ENCODE assay signal across 21 cellular contexts in genomic region chr5:21680661-21681060, GRCh38.
DNase-seq lines count a peak whose midpoint lies in the region; ATAC-seq and TF ChIP-seq lines count a peak whose summit lies in the region.
"Had no signal": no experiment of that assay in that cellular context is flagged by ENCODE, and none has a peak within 500 bp of the region (broad histone marks: within the 10 kb centered on the region; RNA-seq: fewer than 3 reads in every experiment).

No MANE protein-coding gene starts in this region.

- intact Hi-C loops in IMR-90 (cut with micrococcal nuclease) = no loop called here
- intact Hi-C loops in mammary epithelial cell (cut with micrococcal nuclease) = no loop called here

- TF ChIP-seq POLR2A in IMR-90 (IDR thresholded peaks at IDR 0.05; ENCODE audit: low read depth, low read length) = no peak

- no peaks in the 10 kb centered on the region for H3K9me1 ChIP-seq in IMR-90 (ENCODE audit: insufficient read depth, low read length)

- H2BK120ac ChIP-seq in IMR-90 (ENCODE audit: low read depth, low read length) = no peak overlapping the region

- H4K5ac ChIP-seq in IMR-90 (ENCODE audit: low read depth, low read length) = no peak overlapping the region

- H2AFZ ChIP-seq in IMR-90 (replicated peaks; ENCODE audit: low read length, poor library complexity) (no peak overlapping the region), mammary epithelial cell (ENCODE audit: low read depth, low read length) (no peak overlapping the region)

- peak overlapping the region; percentile 76 for H2BK5ac ChIP-seq in IMR-90 (ENCODE audit: low read depth, low read length, poor library complexity, severe bottlenecking)

- no peak overlapping the region for H2AK9ac ChIP-seq in IMR-90 (replicated peaks; ENCODE audit: low read depth, low read length, poor library complexity)

- dilution Hi-C loops in IMR-90 (cut with HindIII; ENCODE audit: low sequenced_read_pairs, unreplicated experiment) = no loop called here
- dilution Hi-C loops in mammary epithelial cell (cut with HindIII; ENCODE audit: low sequenced_read_pairs) = no loop called here

- H2BK20ac ChIP-seq in IMR-90 (ENCODE audit: low read depth, low read length) = no peak overlapping the region

- POLR2A ChIA-PET in IMR-90 (lab: Charles Lee; ENCODE audit: unreplicated experiment) = no interaction called here

- no peak overlapping the region for H3K23ac ChIP-seq in IMR-90 (ENCODE audit: low read depth, low read length)

- in situ Hi-C loops in IMR-90 (cut with MboI; ENCODE audit: low sequenced_read_pairs) (no loop called here), mammary epithelial cell (cut with MboI; ENCODE audit: low sequenced_read_pairs in 2 of 2) (no loop called here)

- H3K27me3 ChIP-seq in IMR-90 (ENCODE audit: control insufficient read depth, insufficient read depth, low read length) (no peaks in the 10 kb centered on the region), mammary epithelial cell (ENCODE audit: insufficient read depth, low read length) (no peaks in the 10 kb centered on the region)
- H3K27me3 ChIP-seq: left lung had no signal

- no peak for TF ChIP-seq RAD21 in IMR-90 (IDR thresholded peaks at IDR 0.05; ENCODE audit: low read length)

- H4K8ac ChIP-seq in IMR-90 (ENCODE audit: low read depth in 2 of 2, low read length in 2 of 2) = no peak overlapping the region

- H3K4me3 ChIP-seq in IMR-90 (ENCODE audit: insufficient read depth, low read depth, low read length) = no peak overlapping the region
- no peak overlapping the region for H3K4me3 ChIP-seq in mammary epithelial cell (replicated peaks in 1 of 3; ENCODE audit: insufficient read depth in 1 of 3, low read depth in 2 of 3, low read length in 3 of 3)
- H3K4me3 ChIP-seq: left lung, prostate gland had no signal

- H3K79me1 ChIP-seq in IMR-90 (ENCODE audit: low read depth in 1 of 2, low read length in 2 of 2) = no peaks in the 10 kb centered on the region

- BruUV-seq in IMR-90 (replicated peaks; lab: Mats Ljungman, UMichigan) (no TSS peak), mammary epithelial cell (replicated peaks; lab: Mats Ljungman, UMichigan) (no TSS peak)

- no peak overlapping the region for H2BK15ac ChIP-seq in IMR-90 (ENCODE audit: low read depth, low read length)

- H4K20me1 ChIP-seq in IMR-90 (ENCODE audit: insufficient read depth, low read length) (no peaks in the 10 kb centered on the region), mammary epithelial cell (ENCODE audit: insufficient read depth, low read length) (no peaks in the 10 kb centered on the region)

- no peak overlapping the region for H3K4ac ChIP-seq in IMR-90 (ENCODE audit: low read depth, low read length)

- H3K36me3 ChIP-seq in IMR-90 (ENCODE audit: control insufficient read depth, insufficient read depth, low read length) = no peaks in the 10 kb centered on the region
- no peaks in the 10 kb centered on the region for H3K36me3 ChIP-seq in mammary epithelial cell (ENCODE audit: insufficient read depth, low read length)
- H3K36me3 ChIP-seq: left lung, prostate gland had no signal

- no peak overlapping the region for H3K9ac ChIP-seq in IMR-90 (ENCODE audit: low read depth, low read length)
- H3K9ac ChIP-seq in mammary epithelial cell (ENCODE audit: insufficient read depth, low read length) = no peak overlapping the region
- H3K9ac ChIP-seq: KMS-11 had no signal

- H3K4me1 ChIP-seq in IMR-90 (ENCODE audit: control insufficient read depth, insufficient read depth, low read length) (peaks cover 5% of the 10 kb centered on the region; the same call in 1 of the 2 replicates), mammary epithelial cell (ENCODE audit: insufficient read depth, low read length) (peaks cover 14% of the 10 kb centered on the region)
- H3K4me1 ChIP-seq: left lung, prostate gland had no signal

- H3K4me2 ChIP-seq in IMR-90 (ENCODE audit: low read depth, low read length) = peak overlapping the region; percentile 37; the same call in 1 of the 2 replicates
- H3K4me2 ChIP-seq in mammary epithelial cell (ENCODE audit: insufficient read depth, low read depth, low read length) = peak overlapping the region; percentile 15
- H3K4me2 ChIP-seq: KMS-11 had no signal

- H3K27ac ChIP-seq in IMR-90 (ENCODE audit: insufficient read depth, low read length) = peak overlapping the region; percentile 32; the same call in 1 of the 2 replicates
- no peak overlapping the region for H3K27ac ChIP-seq in mammary epithelial cell (ENCODE audit: insufficient read depth, low read depth, low read length)
- H3K27ac ChIP-seq: KMS-11, left lung, prostate gland had no signal

- H3K18ac ChIP-seq in IMR-90 (ENCODE audit: low read depth, low read length) = peak overlapping the region; percentile 23; the same call in 1 of the 2 replicates

- ATAC-seq in IMR-90 (ENCODE audit: low read depth) (peak; percentile 42), HG03175 (IDR thresholded peaks at IDR 0.05; ENCODE audit: unreplicated experiment) (no peak), GM21367 (IDR thresholded peaks at IDR 0.05; ENCODE audit: unreplicated experiment) (no peak)
- ATAC-seq: activated CD8-positive, alpha-beta T cell treated with anti-CD3 and anti-CD28 coated beads for 36 hours; activated naive CD4-positive, alpha-beta T cell treated with anti-CD3 and anti-CD28 coated beads, Interleukin-2, amount 50 U/mL, for 72 hours; T-helper 17 cell had no signal

- TF ChIP-seq CTCF in IMR-90 (conservative IDR thresholded peaks at IDR 0.05; ENCODE audit: low read depth, low read length) (no peak), mammary epithelial cell (conservative IDR thresholded peaks at IDR 0.05 in 1 of 2, IDR thresholded peaks at IDR 0.05 in 1 of 2; ENCODE audit: extremely low read depth in 1 of 2, insufficient read depth in 1 of 2, low read depth in 1 of 2, low read length in 2 of 2) (no peak)

- CTCF ChIA-PET in IMR-90 (lab: Yijun Ruan, JAX) (no interaction called here), mammary epithelial cell (lab: Charles Lee; ENCODE audit: low non-redundant PET) (no interaction called here)

- no peaks in the 10 kb centered on the region for H3K9me3 ChIP-seq in IMR-90 (ENCODE audit: control insufficient read depth, insufficient read depth, low read length)
- no peaks in the 10 kb centered on the region for H3K9me3 ChIP-seq in mammary epithelial cell (replicated peaks; ENCODE audit: insufficient read depth, low read length)
- H3K9me3 ChIP-seq: left lung, prostate gland had no signal

- no peak overlapping the region for H2AK5ac ChIP-seq in IMR-90 (ENCODE audit: low read depth, low read length)

- H4K91ac ChIP-seq in IMR-90 (ENCODE audit: insufficient read depth, low read depth, low read length) = no peak overlapping the region

- DNase-seq in A172 (ENCODE audit: low spot score) (peak; percentile 48), IMR-90 (peak; percentile 35), mammary epithelial cell (no peak), glomerular visceral epithelial cell (ENCODE audit: extremely low spot score) (peak; percentile 3), dermis blood vessel endothelial cell (no peak), DMS153 treated with DMSO at 0.1 percent for 48 hours (lab: John Stamatoyannopoulos, UW; ENCODE audit: unreplicated experiment) (no peak)
- DNase-seq: 8988T; activated CD8-positive, alpha-beta T cell treated with anti-CD3 and anti-CD28 coated beads for 36 hours; aorta; CD8-positive, alpha-beta memory T cell; left lung; NCI-H146; NCI-H2107; stimulated activated CD4-positive, alpha-beta T cell treated with anti-CD3 and anti-CD28 coated beads, Interleukin-15, amount 100 ng/mL, for 24 hours; stimulated activated naive CD4-positive, alpha-beta T cell treated with Interleukin-2 at 50 U/mL for 16 hours; T-helper 17 cell had no signal

- H3K56ac ChIP-seq in IMR-90 (ENCODE audit: extremely low read depth, insufficient read depth, low read length) = no peak overlapping the region

- H3K14ac ChIP-seq in IMR-90 (replicated peaks; ENCODE audit: low read depth, low read length) = no peak overlapping the region

- no peaks in the 10 kb centered on the region for H3K79me2 ChIP-seq in mammary epithelial cell (ENCODE audit: insufficient read depth, low read length)

- no CpG with 5 or more reads among the region's 2 CpGs for WGBS in IMR-90 (ENCODE audit: extremely low coverage in 2 of 2, insufficient read length in 1 of 2), 2 experiments
- 81% methylated on average over 2 of the region's 2 CpGs for WGBS in mammary epithelial cell (ENCODE audit: low coverage, missing lambda C conversion rate)

TF ChIP-seq in IMR-90, 13 proteins besides CTCF, POLR2A, EP300 and RAD21 (continues in another document):
- TF ChIP-seq, protein P1, sequence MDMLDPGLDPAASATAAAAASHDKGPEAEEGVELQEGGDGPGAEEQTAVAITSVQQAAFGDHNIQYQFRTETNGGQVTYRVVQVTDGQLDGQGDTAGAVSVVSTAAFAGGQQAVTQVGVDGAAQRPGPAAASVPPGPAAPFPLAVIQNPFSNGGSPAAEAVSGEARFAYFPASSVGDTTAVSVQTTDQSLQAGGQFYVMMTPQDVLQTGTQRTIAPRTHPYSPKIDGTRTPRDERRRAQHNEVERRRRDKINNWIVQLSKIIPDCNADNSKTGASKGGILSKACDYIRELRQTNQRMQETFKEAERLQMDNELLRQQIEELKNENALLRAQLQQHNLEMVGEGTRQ (IDR thresholded peaks at IDR 0.05; ENCODE audit: low read depth, low read length) = no peak
- TF ChIP-seq CHD1 (IDR thresholded peaks at IDR 0.05; ENCODE audit: low read depth, low read length) = no peak
- TF ChIP-seq RCOR1 (IDR thresholded peaks at IDR 0.05; ENCODE audit: insufficient replicate concordance, low read length) = no peak
- no peak for TF ChIP-seq CEBPB (IDR thresholded peaks at IDR 0.05; ENCODE audit: low read depth, low read length)
- TF ChIP-seq BHLHE40 (IDR thresholded peaks at IDR 0.05; ENCODE audit: low read depth, low read length) = no peak
- no peak for TF ChIP-seq FOS (IDR thresholded peaks at IDR 0.05; ENCODE audit: low read depth, low read length)
- TF ChIP-seq ELK1 (IDR thresholded peaks at IDR 0.05; ENCODE audit: borderline replicate concordance, low read depth, low read length) = no peak
- TF ChIP-seq MAFK (IDR thresholded peaks at IDR 0.05; ENCODE audit: low read depth, low read length) = no peak
- TF ChIP-seq RFX5 (IDR thresholded peaks at IDR 0.05; ENCODE audit: low read depth, low read length) = no peak
- TF ChIP-seq SMC3 (IDR thresholded peaks at IDR 0.05; ENCODE audit: low read depth, low read length) = no peak
- no peak for TF ChIP-seq NFE2L2 (IDR thresholded peaks at IDR 0.05; ENCODE audit: low read depth, low read length)
- TF ChIP-seq MXI1 (IDR thresholded peaks at IDR 0.05; ENCODE audit: borderline replicate concordance, low read depth, low read length) = no peak

Comparison
In these comparisons a context has a peak if more than half of its experiments do, and no peak if none do; other contexts are left out.
1. DNase-seq: peak in A172 (single experiment), IMR-90 (single experiment) and glomerular visceral epithelial cell (single experiment); none in mammary epithelial cell (single experiment), dermis blood vessel endothelial cell (single experiment) and DMS153 treated with DMSO at 0.1 percent for 48 hours (single experiment).